ENCODE assay signal across 8 cellular contexts in genomic region chr13:22114630-22115311, GRCh38.
A peak's percentile ranks its signal among the peaks of the same experiment; 100 is the strongest.
DNase-seq lines count a peak whose midpoint lies in the region; ATAC-seq, FAIRE-seq and TF ChIP-seq lines count a peak whose summit lies in the region.

No MANE protein-coding gene starts in this region.

- H3K4me1 ChIP-seq in right atrium auricular region = no peaks in the 10 kb centered on the region

- in situ Hi-C loops in G401 (cut with HindIII; ENCODE audit: low sequenced_read_pairs) = no loop called here

- ATAC-seq in Right ventricle myocardium superior (ENCODE audit: poor library complexity) (no peak), HG02610 (IDR thresholded peaks at IDR 0.05; ENCODE audit: unreplicated experiment) (peak; percentile 88)

- TF ChIP-seq CTCF in right atrium auricular region (IDR thresholded peaks at IDR 0.05) = no peak

- H3K27ac ChIP-seq in right atrium auricular region = no peak overlapping the region

- no peak overlapping the region for H3K4me3 ChIP-seq in right atrium auricular region

- intact Hi-C loops in Right ventricle myocardium superior (cut with DNase I) = loop anchor here (10.0 kb wide), 1 partner anchor 460 kb away; no protein-coding TSS in a partner anchor

- DNase-seq in Right ventricle myocardium superior (peak; percentile 47), right atrium auricular region (ENCODE audit: low spot score) (no peak), NAMALWA (ENCODE audit: low spot score) (peak; percentile 29), epidermal melanocyte (ENCODE audit: insufficient read length, low spot score) (no peak), G401 (ENCODE audit: low spot score) (no peak), EL (no peak)

- no peaks in the 10 kb centered on the region for H3K36me3 ChIP-seq in right atrium auricular region

- peak; percentile 53 for FAIRE-seq in endometrium (lab: Jason Lieb, UNC)

- H3K9me3 ChIP-seq in right atrium auricular region = no peaks in the 10 kb centered on the region

- H3K27me3 ChIP-seq in right atrium auricular region = no peaks in the 10 kb centered on the region

Comparison
In these comparisons a context has a peak if more than half of its experiments do, and no peak if none do; other contexts are left out.
1. DNase-seq: peak in Right ventricle myocardium superior (single experiment) and NAMALWA (single experiment); none in right atrium auricular region (single experiment), epidermal melanocyte (single experiment), G401 (single experiment) and EL (single experiment).